9 cellular contexts compared by ENCODE assay signal in genomic region chr14:44898547-44898946, GRCh38.
DNase-seq lines count a peak whose midpoint lies in the region; ATAC-seq and TF ChIP-seq lines count a peak whose summit lies in the region.
"Had no signal": no experiment of that assay in that cellular context is flagged by ENCODE, and none has a peak within 500 bp of the region (broad histone marks: within the 10 kb centered on the region; RNA-seq: fewer than 3 reads in every experiment).

No MANE protein-coding gene starts in this region.

- peaks cover 10% of the 10 kb centered on the region for H3K4me1 ChIP-seq in endocrine pancreas (ENCODE audit: control insufficient read depth, insufficient read depth, low read length)

- no peak for TF ChIP-seq EP300 in neural cell (conservative IDR thresholded peaks at IDR 0.05; ENCODE audit: poor library complexity, severe bottlenecking)

- no peaks in the 10 kb centered on the region for H3K9me3 Mint-ChIP-seq in CD4-positive, alpha-beta T cell

- no peak overlapping the region for H2AFZ ChIP-seq in neural cell (ENCODE audit: low read depth, low read length)

- no peaks in the 10 kb centered on the region for H4K20me1 ChIP-seq in neural cell (ENCODE audit: insufficient read depth)

- no peaks in the 10 kb centered on the region for H3K27me3 ChIP-seq in CD4-positive, alpha-beta T cell (ENCODE audit: control insufficient read depth, insufficient read depth, low read length)
- no peaks in the 10 kb centered on the region for H3K27me3 ChIP-seq in endocrine pancreas (ENCODE audit: control insufficient read depth, insufficient read depth, low read length)
- H3K27me3 ChIP-seq in neural cell (ENCODE audit: insufficient read depth, low read depth, low read length) = no peaks in the 10 kb centered on the region

- no peak for TF ChIP-seq RAD21 in neural cell (conservative IDR thresholded peaks at IDR 0.05)

- TF ChIP-seq POLR2A in NB4 (IDR thresholded peaks at IDR 0.05; ENCODE audit: extremely low read depth, insufficient read length) = no peak

- H3K9me3 ChIP-seq in CD4-positive, alpha-beta T cell (ENCODE audit: control insufficient read depth, low read length) = no peaks in the 10 kb centered on the region
- H3K9me3 ChIP-seq in endocrine pancreas (ENCODE audit: control insufficient read depth, low read length) = no peaks in the 10 kb centered on the region
- H3K9me3 ChIP-seq in neural cell (ENCODE audit: low read length) = no peaks in the 10 kb centered on the region

- POLR2A ChIA-PET in CD4-positive, alpha-beta T cell (lab: Charles Lee) = interaction anchor here (2.5 to 3.2 kb wide), 2 partner anchors 64 to 237 kb away, joined by 31 to 119 read pairs; partner anchors contain the start of genes FANCM, FKBP3, KLHL28 and TOGARAM1

- no peak overlapping the region for H3K27ac ChIP-seq in CD4-positive, alpha-beta T cell (ENCODE audit: low read depth, low read length)
- H3K27ac ChIP-seq in neural cell (ENCODE audit: low read length) (no peak overlapping the region), substantia nigra (ENCODE audit: low read depth, low read length, poor library complexity, severe bottlenecking) (no peak overlapping the region)

- H3K4me3 Mint-ChIP-seq in CD4-positive, alpha-beta T cell = peak overlapping the region; percentile 87

- no peak for TF ChIP-seq CTCF in CD4-positive, alpha-beta T cell (IDR thresholded peaks at IDR 0.05)
- TF ChIP-seq CTCF in NB4 (IDR thresholded peaks at IDR 0.05; ENCODE audit: low read depth, low read length) (no peak), neural cell (IDR thresholded peaks at IDR 0.05; ENCODE audit: poor library complexity, severe bottlenecking) (no peak)

- H3K27me3 Mint-ChIP-seq in CD4-positive, alpha-beta T cell = no peaks in the 10 kb centered on the region

- peak overlapping the region; percentile 96 for H3K27ac Mint-ChIP-seq in CD4-positive, alpha-beta T cell

- H3K36me3 ChIP-seq in endocrine pancreas (ENCODE audit: control insufficient read depth, insufficient read depth, low read length) (no peaks in the 10 kb centered on the region), neural cell (ENCODE audit: insufficient read depth, low read length) (no peaks in the 10 kb centered on the region)

- no peak overlapping the region for H3K9ac ChIP-seq in endocrine pancreas (ENCODE audit: control insufficient read depth, insufficient read depth, low read length)
- H3K9ac ChIP-seq in neural cell (ENCODE audit: low read length) = no peak overlapping the region

- peaks cover 39% of the 10 kb centered on the region for H3K4me1 Mint-ChIP-seq in CD4-positive, alpha-beta T cell (ENCODE audit: low read depth)

- H3K79me2 ChIP-seq in neural cell (replicated peaks; ENCODE audit: insufficient read depth, low read length) = no peaks in the 10 kb centered on the region

- H3K9me2 ChIP-seq in neural cell (ENCODE audit: insufficient read depth, low read length) = no peaks in the 10 kb centered on the region

- H3K36me3 Mint-ChIP-seq in CD4-positive, alpha-beta T cell (ENCODE audit: low read depth) = peaks cover 11% of the 10 kb centered on the region

- intact Hi-C loops in CD4-positive, alpha-beta T cell (cut with DNase I, micrococcal nuclease) = loop anchor here in 1 of 2 experiments (5.0 kb wide), 1 partner anchor 239 kb away; the partner anchor contains the start of gene FANCM

- DNase-seq in CD4-positive, alpha-beta T cell = no peak
- DNase-seq in NB4 (ENCODE audit: low read depth) (peak; percentile 6), substantia nigra (lab: John Stamatoyannopoulos, UW) (no peak), T-helper 9 cell (no peak)
- DNase-seq: posterior cingulate gyrus had no signal

- H3K4me3 ChIP-seq in NB4 (ENCODE audit: low read depth, low read length) = peak overlapping the region; percentile 87
- peak overlapping the region; percentile 95 for H3K4me3 ChIP-seq in endocrine pancreas (ENCODE audit: control insufficient read depth, insufficient read depth, low read length)
- peak overlapping the region; percentile 84 for H3K4me3 ChIP-seq in neural cell (ENCODE audit: low read length)

- H3F3A ChIP-seq in neural cell (ENCODE audit: insufficient read depth, low read length, poor library complexity, severe bottlenecking) = no peaks in the 10 kb centered on the region

- ATAC-seq in CD4-positive, alpha-beta T cell (ENCODE audit: poor library complexity) = no peak
- ATAC-seq in HG02840 (IDR thresholded peaks at IDR 0.05; ENCODE audit: low FRiP score, unreplicated experiment) = no peak
- ATAC-seq in HG03571 (IDR thresholded peaks at IDR 0.05; ENCODE audit: unreplicated experiment) = no peak

- CTCF ChIA-PET in CD4-positive, alpha-beta T cell (lab: Charles Lee) = no interaction called here

- no peak overlapping the region for H3K4me2 ChIP-seq in neural cell (ENCODE audit: low read length)

TF ChIP-seq in neural cell, 6 proteins besides CTCF, POLR2A, EP300 and RAD21:
- TF ChIP-seq, protein P1, sequence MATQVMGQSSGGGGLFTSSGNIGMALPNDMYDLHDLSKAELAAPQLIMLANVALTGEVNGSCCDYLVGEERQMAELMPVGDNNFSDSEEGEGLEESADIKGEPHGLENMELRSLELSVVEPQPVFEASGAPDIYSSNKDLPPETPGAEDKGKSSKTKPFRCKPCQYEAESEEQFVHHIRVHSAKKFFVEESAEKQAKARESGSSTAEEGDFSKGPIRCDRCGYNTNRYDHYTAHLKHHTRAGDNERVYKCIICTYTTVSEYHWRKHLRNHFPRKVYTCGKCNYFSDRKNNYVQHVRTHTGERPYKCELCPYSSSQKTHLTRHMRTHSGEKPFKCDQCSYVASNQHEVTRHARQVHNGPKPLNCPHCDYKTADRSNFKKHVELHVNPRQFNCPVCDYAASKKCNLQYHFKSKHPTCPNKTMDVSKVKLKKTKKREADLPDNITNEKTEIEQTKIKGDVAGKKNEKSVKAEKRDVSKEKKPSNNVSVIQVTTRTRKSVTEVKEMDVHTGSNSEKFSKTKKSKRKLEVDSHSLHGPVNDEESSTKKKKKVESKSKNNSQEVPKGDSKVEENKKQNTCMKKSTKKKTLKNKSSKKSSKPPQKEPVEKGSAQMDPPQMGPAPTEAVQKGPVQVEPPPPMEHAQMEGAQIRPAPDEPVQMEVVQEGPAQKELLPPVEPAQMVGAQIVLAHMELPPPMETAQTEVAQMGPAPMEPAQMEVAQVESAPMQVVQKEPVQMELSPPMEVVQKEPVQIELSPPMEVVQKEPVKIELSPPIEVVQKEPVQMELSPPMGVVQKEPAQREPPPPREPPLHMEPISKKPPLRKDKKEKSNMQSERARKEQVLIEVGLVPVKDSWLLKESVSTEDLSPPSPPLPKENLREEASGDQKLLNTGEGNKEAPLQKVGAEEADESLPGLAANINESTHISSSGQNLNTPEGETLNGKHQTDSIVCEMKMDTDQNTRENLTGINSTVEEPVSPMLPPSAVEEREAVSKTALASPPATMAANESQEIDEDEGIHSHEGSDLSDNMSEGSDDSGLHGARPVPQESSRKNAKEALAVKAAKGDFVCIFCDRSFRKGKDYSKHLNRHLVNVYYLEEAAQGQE (IDR thresholded peaks at IDR 0.05; ENCODE audit: borderline replicate concordance) = no peak
- TF ChIP-seq POLR2AphosphoS5 (IDR thresholded peaks at IDR 0.05) (no peak), SMC3 (conservative IDR thresholded peaks at IDR 0.05; ENCODE audit: poor library complexity) (no peak), EZH2 (IDR thresholded peaks at IDR 0.05; ENCODE audit: borderline replicate concordance, insufficient read depth, low read length, poor library complexity, severe bottlenecking) (no peak), MXI1 (conservative IDR thresholded peaks at IDR 0.05; ENCODE audit: poor library complexity, severe bottlenecking) (no peak)
